ENCODE assay signal across 17 cellular contexts in genomic region chr20:13007596-13007995, GRCh38.
"Had no signal": no experiment of that assay in that cellular context is flagged by ENCODE, and none has a peak within 500 bp of the region (broad histone marks: within the 10 kb centered on the region; RNA-seq: fewer than 3 reads in every experiment).

No MANE protein-coding gene starts in this region.

- H3K27ac Mint-ChIP-seq: dendritic cell treated with granulocyte-macrophage colony-stimulating factor and Interleukin-4, amounts not matched to agents 40 ng/mL and 50 ng/mL, for 4 days; effector memory CD8-positive, alpha-beta T cell; stimulated activated memory B cell treated with anti-CD40 and anti-IgM and Interleukin-4, amounts not matched to agents 10 μg/mL and 1 μg/mL and 100 μg/mL, for 72 hours; stimulated activated naive CD8-positive, alpha-beta T cell treated with anti-CD3 and anti-CD28 coated beads, Interleukin-15, Interleukin-2, amounts not matched to agents 100 ng/mL and 50 ng/mL, for 24 hours had no signal

- DNase-seq: cerebellar nuclear complex; effector memory CD8-positive, alpha-beta T cell; esophagus squamous epithelium; head of caudate nucleus; kidney glomerular epithelial cell; psoas muscle; retina; spleen; stimulated activated CD4-positive, alpha-beta T cell treated with anti-CD3 and anti-CD28 coated beads, Interleukin-15, amount 100 ng/mL, for 24 hours; stimulated activated CD4-positive, alpha-beta T cell treated with anti-CD3 and anti-CD28 coated beads, Interleukin-1b, Interleukin-23, amount 100 ng/mL, for 48 hours; stimulated activated CD4-positive, alpha-beta T cell treated with anti-CD3 and anti-CD28 coated beads, Interleukin-4, amount 100 ng/mL, for 24 hours had no signal

- H3K27me3 Mint-ChIP-seq: effector memory CD8-positive, alpha-beta T cell; stimulated activated memory B cell treated with anti-CD40 and anti-IgM and Interleukin-4, amounts not matched to agents 10 μg/mL and 1 μg/mL and 100 μg/mL, for 72 hours had no signal

- H3K4me3 Mint-ChIP-seq: dendritic cell treated with granulocyte-macrophage colony-stimulating factor and Interleukin-4, amounts not matched to agents 40 ng/mL and 50 ng/mL, for 4 days; effector memory CD8-positive, alpha-beta T cell; stimulated activated memory B cell treated with anti-CD40 and anti-IgM and Interleukin-4, amounts not matched to agents 10 μg/mL and 1 μg/mL and 100 μg/mL, for 72 hours; stimulated activated naive CD8-positive, alpha-beta T cell treated with anti-CD3 and anti-CD28 coated beads, Interleukin-15, Interleukin-2, amounts not matched to agents 100 ng/mL and 50 ng/mL, for 24 hours had no signal

- ATAC-seq: effector memory CD8-positive, alpha-beta T cell; psoas muscle; sciatic nerve; stimulated activated memory B cell treated with anti-CD40 and anti-IgM and Interleukin-4, amounts not matched to agents 10 μg/mL and 1 μg/mL and 100 μg/mL, for 72 hours had no signal

- H3K27ac ChIP-seq: esophagus squamous epithelium, psoas muscle, spleen, tibial nerve had no signal

- H3K36me3 Mint-ChIP-seq: stimulated activated memory B cell treated with anti-CD40 and anti-IgM and Interleukin-4, amounts not matched to agents 10 μg/mL and 1 μg/mL and 100 μg/mL, for 72 hours had no signal

- H3K9me3 Mint-ChIP-seq: dendritic cell treated with granulocyte-macrophage colony-stimulating factor and Interleukin-4, amounts not matched to agents 40 ng/mL and 50 ng/mL, for 4 days; nephron; stimulated activated memory B cell treated with anti-CD40 and anti-IgM and Interleukin-4, amounts not matched to agents 10 μg/mL and 1 μg/mL and 100 μg/mL, for 72 hours; stimulated activated naive CD8-positive, alpha-beta T cell treated with anti-CD3 and anti-CD28 coated beads, Interleukin-15, Interleukin-2, amounts not matched to agents 100 ng/mL and 50 ng/mL, for 24 hours had no signal
